In the genomic region with DNA sequence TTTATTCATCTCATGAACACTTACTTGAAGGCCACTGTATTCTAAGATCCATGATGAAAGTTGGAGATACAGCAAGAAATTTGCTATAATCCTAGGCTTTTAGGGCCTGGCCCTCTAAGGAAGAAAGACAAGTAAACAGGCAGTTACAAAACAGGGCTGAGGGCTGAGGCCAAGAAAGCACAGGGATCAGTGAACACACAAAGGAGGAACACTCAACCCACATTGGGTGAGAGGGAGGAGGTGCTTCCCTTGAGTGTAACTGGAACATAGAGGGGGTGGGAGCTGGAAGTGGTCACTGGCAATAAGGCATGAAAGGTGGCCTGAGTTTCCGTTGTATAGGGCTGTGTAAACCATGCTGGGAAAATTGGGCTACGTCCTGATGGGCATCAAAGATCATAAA, we compare ENCODE assay signal across 22 cellular contexts.
A peak's percentile ranks its signal among the peaks of the same experiment; 100 is the strongest.
DNase-seq lines count a peak whose midpoint lies in the region; ATAC-seq, FAIRE-seq and TF ChIP-seq lines count a peak whose summit lies in the region.
"Had no signal": no experiment of that assay in that cellular context is flagged by ENCODE, and none has a peak within 500 bp of the region (broad histone marks: within the 10 kb centered on the region; RNA-seq: fewer than 3 reads in every experiment).

No MANE protein-coding gene starts in this region.

- no peak overlapping the region for H2BK15ac ChIP-seq in H1 (ENCODE audit: low read length)

- H3K4ac ChIP-seq in H1 (replicated peaks; ENCODE audit: insufficient read length, low read depth, low read length) = no peak overlapping the region

- H3K36me3 Mint-ChIP-seq in neural progenitor cell = no peaks in the 10 kb centered on the region
- H3K36me3 Mint-ChIP-seq in type B pancreatic cell = no peaks in the 10 kb centered on the region
- H3K36me3 Mint-ChIP-seq: CD4-positive, CD25-positive, alpha-beta regulatory T cell; CD8-positive, alpha-beta memory T cell had no signal

- H3K23ac ChIP-seq in H1 (ENCODE audit: insufficient read length) = no peak overlapping the region

- H3K79me2 ChIP-seq in H1 (ENCODE audit: control insufficient read depth in 1 of 2, insufficient read depth in 2 of 2, low read length in 2 of 2) (no peaks in the 10 kb centered on the region), neural progenitor cell (ENCODE audit: low read depth) (no peaks in the 10 kb centered on the region)

- H2AFZ ChIP-seq in H1 (ENCODE audit: low read length) (peak overlapping the region; percentile 88; the same call in 1 of the 2 replicates), neural progenitor cell (replicated peaks) (peak overlapping the region; percentile 75)
- H2AFZ ChIP-seq: GM23338 had no signal

- POLR2A ChIA-PET in H1 (lab: Charles Lee; ENCODE audit: partially characterized antibody) = no interaction called here

- 96% methylated on average over 2 of the region's 2 CpGs; no CpG with 5 or more reads in 1 of the 2 experiments for WGBS in H1 (ENCODE audit: extremely low coverage in 1 of 2, insufficient coverage in 1 of 2, insufficient read length in 1 of 2, insufficient replicate concordance in 2 of 2, low coverage in 1 of 2, low lambda C conversion rate in 2 of 2, missing lambda C conversion rate in 1 of 2), 2 experiments

- no peak overlapping the region for H4K5ac ChIP-seq in H1 (ENCODE audit: insufficient read length, low read depth, low read length)

- no peaks in the 10 kb centered on the region for H3K4me1 ChIP-seq in H1 (replicated peaks in 1 of 4; ENCODE audit: control insufficient read depth in 3 of 4, insufficient read depth in 4 of 4, low read length in 3 of 4)
- peaks cover 30% of the 10 kb centered on the region for H3K4me1 ChIP-seq in neural progenitor cell
- H3K4me1 ChIP-seq: BE2C had no signal

- CTCF ChIA-PET in H1 (lab: Charles Lee; ENCODE audit: partially characterized antibody) = interaction anchor here (0.7 kb wide), 2 partner anchors 9 to 100 kb away, joined by 3 to 4 read pairs; no protein-coding TSS in a partner anchor

- H3K9me3 Mint-ChIP-seq in neural progenitor cell (no peaks in the 10 kb centered on the region), type B pancreatic cell (no peaks in the 10 kb centered on the region)

- TF ChIP-seq POLR2A in H1 (IDR thresholded peaks at IDR 0.05; ENCODE audit: control extremely low read depth in 1 of 2, low read depth in 2 of 2, low read length in 2 of 2) = no peak

- no peak overlapping the region for H3K18ac ChIP-seq in H1 (ENCODE audit: extremely low read depth, low read length)

- no peak overlapping the region for H4K8ac ChIP-seq in H1 (ENCODE audit: extremely low read depth, insufficient read depth, low read length)

- no peaks in the 10 kb centered on the region for H3F3A ChIP-seq in neural progenitor cell (ENCODE audit: low read depth)

- no peak for TF ChIP-seq EP300 in H1 (IDR thresholded peaks at IDR 0.05; ENCODE audit: borderline replicate concordance in 1 of 2, low read depth in 2 of 2, low read length in 2 of 2)

- H2BK20ac ChIP-seq in H1 (ENCODE audit: low read length) = no peak overlapping the region

- H3K36me3 ChIP-seq in H1 (ENCODE audit: control insufficient read depth in 2 of 4, insufficient read depth in 4 of 4, low read length in 3 of 4) = no peaks in the 10 kb centered on the region
- H3K36me3 ChIP-seq in neural progenitor cell = no peaks in the 10 kb centered on the region
- H3K36me3 ChIP-seq: BE2C had no signal

- no peak for ATAC-seq in GM21576 (IDR thresholded peaks at IDR 0.05; ENCODE audit: unreplicated experiment)
- ATAC-seq: GM23338, HCT116 had no signal

- no peak overlapping the region for H2BK120ac ChIP-seq in H1 (replicated peaks; ENCODE audit: low read depth, low read length)

- TF ChIP-seq CTCF in H1 (IDR thresholded peaks at IDR 0.05; ENCODE audit: control extremely low read depth in 1 of 3, insufficient read depth in 1 of 3, low read depth in 1 of 3, low read length in 3 of 3) (no peak), neural progenitor cell (IDR thresholded peaks at IDR 0.05) (no peak), type B pancreatic cell (conservative IDR thresholded peaks at IDR 0.05) (no peak)

- no peak overlapping the region for H3K27ac ChIP-seq in H1 (ENCODE audit: low read depth, low read length)
- H3K27ac ChIP-seq in neural progenitor cell = no peak overlapping the region

- H4K91ac ChIP-seq in H1 (replicated peaks; ENCODE audit: insufficient read length, low read length) = no peak overlapping the region

- H3K56ac ChIP-seq in H1 (replicated peaks; ENCODE audit: insufficient read length, low read depth, low read length) = no peak overlapping the region

- no peak for TF ChIP-seq RAD21 in H1 (IDR thresholded peaks at IDR 0.05 in 1 of 2, conservative IDR thresholded peaks at IDR 0.05 in 1 of 2; ENCODE audit: low read depth in 2 of 2, low read length in 2 of 2)

- no peak overlapping the region for H3K27ac Mint-ChIP-seq in neural progenitor cell
- no peak overlapping the region for H3K27ac Mint-ChIP-seq in type B pancreatic cell
- H3K27ac Mint-ChIP-seq: CD4-positive, CD25-positive, alpha-beta regulatory T cell; GM23338; HFFc6 had no signal

- no peak for FAIRE-seq in H1 (lab: Jason Lieb, UNC)
- FAIRE-seq: G401.6, GM12891, GM19239, HTR-8/SVneo had no signal

- no peak overlapping the region for H3K4me3 ChIP-seq in H1 (ENCODE audit: extremely low read depth in 1 of 4, insufficient read depth in 2 of 4, low read depth in 3 of 4, low read length in 4 of 4)
- no peak overlapping the region for H3K4me3 ChIP-seq in neural progenitor cell
- H3K4me3 ChIP-seq: GM23338 had no signal

- DNase-seq in Ammon's horn (ENCODE audit: low spot score) (peak; percentile 17), H1 (ENCODE audit: low read depth in 1 of 2, low spot score in 2 of 2) (peak in 1 of 2 experiments; percentile 11), neural progenitor cell (ENCODE audit: low spot score) (peak; percentile 14), type B pancreatic cell (ENCODE audit: extremely low spot score, unreplicated experiment) (peak; percentile 20), NOMO-1 (lab: John Stamatoyannopoulos, UW; ENCODE audit: unreplicated experiment in 2 of 2) (no peak)
- DNase-seq in stimulated activated naive CD4-positive, alpha-beta T cell treated with Interleukin-2 at 50 U/mL for 16 hours (lab: John Stamatoyannopoulos, UW) = no peak
- DNase-seq: 8988T; BE2C; CD4-positive, CD25-positive, alpha-beta regulatory T cell; CD8-positive, alpha-beta memory T cell; COR-L47; DMS 273 treated with DMSO at 0.1 percent for 48 hours; H7; HFFc6; IMR-90 had no signal

- H3K9me3 ChIP-seq in H1 (ENCODE audit: insufficient read depth in 2 of 2, low read depth in 1 of 2, low read length in 1 of 2) = no peaks in the 10 kb centered on the region
- H3K9me3 ChIP-seq in neural progenitor cell (ENCODE audit: low read depth) = no peaks in the 10 kb centered on the region
- H3K9me3 ChIP-seq: BE2C had no signal

- H3K9ac ChIP-seq in H1 (replicated peaks in 1 of 4; ENCODE audit: extremely low read depth in 1 of 4, low read depth in 3 of 4, low read length in 3 of 4) (no peak overlapping the region), neural progenitor cell (no peak overlapping the region)

- H3K4me2 ChIP-seq in H1 (ENCODE audit: insufficient read depth in 1 of 2, low read depth in 2 of 2, low read length in 2 of 2) = no peak overlapping the region
- H3K4me2 ChIP-seq in neural progenitor cell = peak overlapping the region; percentile 32
- H3K4me2 ChIP-seq: GM23338 had no signal

- H2BK5ac ChIP-seq in H1 (ENCODE audit: low read depth, low read length) = no peak overlapping the region

- no peaks in the 10 kb centered on the region for H3K79me1 ChIP-seq in H1 (ENCODE audit: low read depth, low read length)

- H2AK5ac ChIP-seq in H1 (ENCODE audit: low read depth, low read length) = no peak overlapping the region

- no peaks in the 10 kb centered on the region for H3K23me2 ChIP-seq in H1 (ENCODE audit: low read depth, low read length)

- peaks cover 4% of the 10 kb centered on the region for H3K4me1 Mint-ChIP-seq in neural progenitor cell
- no peaks in the 10 kb centered on the region for H3K4me1 Mint-ChIP-seq in type B pancreatic cell (ENCODE audit: unreplicated experiment)
- H3K4me1 Mint-ChIP-seq: CD4-positive, CD25-positive, alpha-beta regulatory T cell; CD8-positive, alpha-beta memory T cell; GM23338 had no signal

- no peak overlapping the region for H3K4me3 Mint-ChIP-seq in neural progenitor cell
- H3K4me3 Mint-ChIP-seq in type B pancreatic cell = no peak overlapping the region
- H3K4me3 Mint-ChIP-seq: CD4-positive, CD25-positive, alpha-beta regulatory T cell; CD8-positive, alpha-beta memory T cell; GM23338; HFFc6 had no signal

- no peak overlapping the region for H3K14ac ChIP-seq in H1 (ENCODE audit: insufficient read length)

- H3K27me3 ChIP-seq in H1 (replicated peaks in 1 of 4; ENCODE audit: control insufficient read depth in 3 of 4, extremely low read depth in 1 of 4, insufficient read depth in 3 of 4, low read length in 3 of 4) = no peaks in the 10 kb centered on the region
- H3K27me3 ChIP-seq in neural progenitor cell = no peaks in the 10 kb centered on the region
- H3K27me3 ChIP-seq: BE2C had no signal

- H2BK12ac ChIP-seq in H1 (ENCODE audit: low read depth, low read length) = no peak overlapping the region

- peaks cover 3% of the 10 kb centered on the region for H3K27me3 Mint-ChIP-seq in neural progenitor cell (ENCODE audit: insufficient read depth, low read depth)
- H3K27me3 Mint-ChIP-seq in type B pancreatic cell = peaks cover 6% of the 10 kb centered on the region
- H3K27me3 Mint-ChIP-seq: CD8-positive, alpha-beta memory T cell had no signal

- H4K20me1 ChIP-seq in H1 (replicated peaks in 1 of 2; ENCODE audit: control insufficient read depth in 1 of 2, insufficient read depth in 2 of 2, low read length in 2 of 2) = no peaks in the 10 kb centered on the region
- no peaks in the 10 kb centered on the region for H4K20me1 ChIP-seq in neural progenitor cell (ENCODE audit: low read depth)

TF ChIP-seq in H1, 55 proteins besides CTCF, POLR2A, EP300 and RAD21:
- no peak for TF ChIP-seq RXRA (IDR thresholded peaks at IDR 0.05; ENCODE audit: insufficient read depth, low read depth, low read length)
- no peak for TF ChIP-seq SIRT6 (IDR thresholded peaks at IDR 0.05; ENCODE audit: low read length)

Comparison
In these comparisons a context has a peak if more than half of its experiments do, and no peak if none do; other contexts are left out.
1. DNase-seq: peak in Ammon's horn (single experiment), neural progenitor cell (single experiment) and type B pancreatic cell (single experiment); none in stimulated activated naive CD4-positive, alpha-beta T cell treated with Interleukin-2 at 50 U/mL for 16 hours (single experiment) and NOMO-1 (0 of 2).